Comparison of ENCODE assay signal across 8 cellular contexts in genomic region chr2:9630750-9631483, GRCh38. TPM values are rescaled to one million over a fixed set of nuclear protein-coding genes. Genes with fewer than 3 reads are reported as not detected.
DNase-seq lines count a peak whose midpoint lies in the region; ATAC-seq and TF ChIP-seq lines count a peak whose summit lies in the region.

TSS of gene YWHAQ (minus strand) at chr2:9630997. CDS start at chr2:9630452, 545 bp downstream.

- peaks cover 3% of the 10 kb centered on the region for H3K27me3 Mint-ChIP-seq in HFFc6 (ENCODE audit: insufficient read depth)
- H3K27me3 Mint-ChIP-seq in activated naive CD4-positive, alpha-beta T cell treated with anti-CD3 and anti-CD28 coated beads, Interleukin-2, amount 10 ng/mL, durations not matched to agents 7 days and 5 days = peaks cover 38% of the 10 kb centered on the region

- TF ChIP-seq EP300 in gastroesophageal sphincter (IDR thresholded peaks at IDR 0.05) = no peak

- TF ChIP-seq CTCF in HFFc6 (IDR thresholded peaks at IDR 0.05) = no peak
- TF ChIP-seq CTCF in NB4 (IDR thresholded peaks at IDR 0.05; ENCODE audit: low read depth, low read length) = no peak
- TF ChIP-seq CTCF in gastroesophageal sphincter (IDR thresholded peaks at IDR 0.05) = no peak
- peak; percentile 32 for TF ChIP-seq CTCF in neutrophil (IDR thresholded peaks at IDR 0.05)

- peaks cover 65% of the 10 kb centered on the region for H3K4me1 Mint-ChIP-seq in HFFc6 (ENCODE audit: low read depth)
- peaks cover 51% of the 10 kb centered on the region for H3K4me1 Mint-ChIP-seq in activated naive CD4-positive, alpha-beta T cell treated with anti-CD3 and anti-CD28 coated beads, Interleukin-2, amount 10 ng/mL, durations not matched to agents 7 days and 5 days

- peak within 1 kb of the TSS; percentile 96 for H3K27ac Mint-ChIP-seq in HFFc6
- peak within 1 kb of the TSS; percentile 96 for H3K27ac Mint-ChIP-seq in activated naive CD4-positive, alpha-beta T cell treated with anti-CD3 and anti-CD28 coated beads, Interleukin-2, amount 10 ng/mL, durations not matched to agents 7 days and 5 days

- CTCF ChIA-PET in activated naive CD4-positive, alpha-beta T cell treated with anti-CD3 and anti-CD28 coated beads, Interleukin-2, amount 10 ng/mL, durations not matched to agents 7 days and 5 days (lab: Charles Lee) = interaction anchor here (0.8 to 1.9 kb wide), 4 partner anchors 11 to 355 kb away, joined by 3 to 5 read pairs (median 5); partner anchors contain the start of gene ADAM17

- H3K4me3 ChIP-seq in NB4 (ENCODE audit: low read depth, low read length) = peak within 1 kb of the TSS; percentile 96
- peak within 1 kb of the TSS; percentile 85 for H3K4me3 ChIP-seq in SK-N-MC
- peak within 1 kb of the TSS; percentile 77 to 88 for H3K4me3 ChIP-seq in gastroesophageal sphincter
- H3K4me3 ChIP-seq in neutrophil (ENCODE audit: low read depth in 1 of 2, low read length in 1 of 2) = peak within 1 kb of the TSS; percentile 82 to 99

- H3K9me3 ChIP-seq in SK-N-MC (ENCODE audit: low read depth, low read length) (no peaks in the 10 kb centered on the region), gastroesophageal sphincter (no peaks in the 10 kb centered on the region), neutrophil (no peaks in the 10 kb centered on the region)

- H3K27me3 ChIP-seq in gastroesophageal sphincter (no peaks in the 10 kb centered on the region), neutrophil (peaks cover 2% of the 10 kb centered on the region)

- peak within 1 kb of the TSS; percentile 99 for H3K4me3 Mint-ChIP-seq in HFFc6
- peak within 1 kb of the TSS; percentile 97 for H3K4me3 Mint-ChIP-seq in activated naive CD4-positive, alpha-beta T cell treated with anti-CD3 and anti-CD28 coated beads, Interleukin-2, amount 10 ng/mL, durations not matched to agents 7 days and 5 days

- DNase-seq in GM04503 (ENCODE audit: low read depth) = peak; percentile 93
- peak; percentile 99 for DNase-seq in HFFc6
- peak; percentile 100 for DNase-seq in NB4 (ENCODE audit: low read depth)
- peak; percentile 83 for DNase-seq in SK-N-MC (ENCODE audit: low read depth, low spot score)
- DNase-seq in activated naive CD4-positive, alpha-beta T cell treated with anti-CD3 and anti-CD28 coated beads, Interleukin-2, amount 10 ng/mL, durations not matched to agents 7 days and 5 days = peak; percentile 98
- DNase-seq in substantia nigra (lab: John Stamatoyannopoulos, UW) = peak; percentile 82 to 99 (median 98)

- WGBS in gastroesophageal sphincter (ENCODE audit: low coverage in 1 of 2), 2 donors = no CpG with 5 or more reads among the region's 81 CpGs

- ATAC-seq in gastroesophageal sphincter = peak; percentile 97

- H3K27ac ChIP-seq in SK-N-MC (peak within 1 kb of the TSS; percentile 86), gastroesophageal sphincter (peak within 1 kb of the TSS; percentile 84 to 98 (median 96)), neutrophil (peak within 1 kb of the TSS; percentile 85), substantia nigra (ENCODE audit: low read depth, low read length, poor library complexity, severe bottlenecking) (peak within 1 kb of the TSS; percentile 93)

- peaks cover 44% of the 10 kb centered on the region for H3K36me3 Mint-ChIP-seq in HFFc6 (ENCODE audit: low read depth)
- H3K36me3 Mint-ChIP-seq in activated naive CD4-positive, alpha-beta T cell treated with anti-CD3 and anti-CD28 coated beads, Interleukin-2, amount 10 ng/mL, durations not matched to agents 7 days and 5 days = peaks cover 44% of the 10 kb centered on the region

- TF ChIP-seq POLR2A in NB4 (IDR thresholded peaks at IDR 0.05; ENCODE audit: extremely low read depth, insufficient read length) = peak; percentile 82
- peak; percentile 95 for TF ChIP-seq POLR2A in gastroesophageal sphincter (IDR thresholded peaks at IDR 0.05)

- H3K9me3 Mint-ChIP-seq in HFFc6 = no peaks in the 10 kb centered on the region
- H3K9me3 Mint-ChIP-seq in activated naive CD4-positive, alpha-beta T cell treated with anti-CD3 and anti-CD28 coated beads, Interleukin-2, amount 10 ng/mL, durations not matched to agents 7 days and 5 days = no peaks in the 10 kb centered on the region

- H3K4me1 ChIP-seq in gastroesophageal sphincter (peaks cover 4 to 49% (median 20%) of the 10 kb centered on the region in 3 donors), neutrophil (ENCODE audit: control insufficient read depth in 1 of 2, insufficient read depth in 1 of 2, low read depth in 1 of 2, low read length in 1 of 2) (peaks cover 10 to 19% of the 10 kb centered on the region in 2 experiments)

- peaks cover 39% of the 10 kb centered on the region for H3K36me3 ChIP-seq in SK-N-MC (ENCODE audit: insufficient read depth, low read length)
- no peaks in the 10 kb centered on the region for H3K36me3 ChIP-seq in gastroesophageal sphincter
- H3K36me3 ChIP-seq in neutrophil = no peaks in the 10 kb centered on the region

- peak within 1 kb of the TSS; percentile 90 for H3K9ac ChIP-seq in SK-N-MC (ENCODE audit: insufficient read length)

RNA-seq across cellular contexts. Expression of gene YWHAQ, which starts in this region (rescaled TPM):
- 100 to 1,000 TPM; 461 to 607 (median 548) TPM for total RNA-seq in HFFc6 (2021; fragmentation: NEBNext Ultra II Directional; extraction: Animal tissue kit (Norgen Biotek cat#: 25700))
- 100 to 1,000 TPM; 226 to 282 (median 255) TPM for total RNA-seq in gastroesophageal sphincter

Comparison
In these comparisons a context has a peak if more than half of its experiments do, and no peak if none do; other contexts are left out.
1. Peak in every context shown above with its lines: DNase-seq, ATAC-seq, H3K4me3 ChIP-seq and H3K27ac ChIP-seq.